ENCODE assay signal across 9 cellular contexts in genomic region chr2:71299507-71299906, GRCh38. TPM values are rescaled to one million over a fixed set of nuclear protein-coding genes. Genes with fewer than 3 reads are reported as not detected.
DNase-seq lines count a peak whose midpoint lies in the region; ATAC-seq, FAIRE-seq and TF ChIP-seq lines count a peak whose summit lies in the region.
"Had no signal": no experiment of that assay in that cellular context is flagged by ENCODE, and none has a peak within 500 bp of the region (broad histone marks: within the 10 kb centered on the region; RNA-seq: fewer than 3 reads in every experiment).

No MANE protein-coding gene starts in this region.

- H3K27ac ChIP-seq in osteoblast (ENCODE audit: low read depth, low read length): no peak overlapping the region
- H3K27ac ChIP-seq: epithelial cell of prostate had no signal

- peak overlapping the region; percentile 2 for H2AFZ ChIP-seq in osteoblast (ENCODE audit: low read length)

- H3K27me3 ChIP-seq in osteoblast (ENCODE audit: insufficient read depth, low read length): no peaks in the 10 kb centered on the region

- no peaks in the 10 kb centered on the region for H3K9me3 ChIP-seq in osteoblast (ENCODE audit: low read depth, low read length)

- peak; percentile 66 for TF ChIP-seq CTCF in osteoblast (IDR thresholded peaks at IDR 0.05; ENCODE audit: extremely low read depth, low read depth, low read length)

- no peaks in the 10 kb centered on the region for H4K20me1 ChIP-seq in osteoblast (ENCODE audit: insufficient read depth, low read length)

- ATAC-seq in HG03175 (IDR thresholded peaks at IDR 0.05; ENCODE audit: unreplicated experiment): no peak

- peak; percentile 78 for FAIRE-seq in endometrium (lab: Jason Lieb, UNC)

- peak; percentile 33 for DNase-seq in A172 (ENCODE audit: low spot score)
- DNase-seq in ELF-1 (ENCODE audit: low read depth, low spot score): peak; percentile 11
- peak; percentile 54 for DNase-seq in NCI-H82 (lab: John Stamatoyannopoulos, UW)
- DNase-seq in osteoblast (ENCODE audit: insufficient read length, low spot score, missing footprints): no peak
- DNase-seq in UCSD-AML1 (lab: John Stamatoyannopoulos, UW; ENCODE audit: unreplicated experiment): no peak
- DNase-seq in stimulated activated CD4-positive, alpha-beta T cell treated with anti-CD3 and anti-CD28 coated beads, Interleukin-12 subunit alpha, Interleukin-12 subunit beta, amount 100 ng/mL, for 4 hours: no peak

- H3K4me2 ChIP-seq in osteoblast (ENCODE audit: insufficient read depth, low read length): no peak overlapping the region

- H3K79me2 ChIP-seq in osteoblast (ENCODE audit: insufficient read depth, low read length): no peaks in the 10 kb centered on the region

- H3K4me3 ChIP-seq in osteoblast (ENCODE audit: insufficient read depth, low read length): no peak overlapping the region

- no peaks in the 10 kb centered on the region for H3K36me3 ChIP-seq in osteoblast (ENCODE audit: insufficient read depth, low read length)

- H3K4me1 ChIP-seq in osteoblast (ENCODE audit: insufficient read depth, low read length): no peaks in the 10 kb centered on the region

RNA-seq across cellular contexts. Expression of gene ZNF638, which starts 32.1 kb away (rescaled TPM):
- 72.5 and 118 TPM in 2 replicates for total RNA-seq in A172 (2014; rRNA removed; shearing (Covaris generic))
- total RNA-seq in osteoblast: 148 and 152 TPM in 2 replicates

Comparison
In these comparisons a context has a peak if more than half of its experiments do, and no peak if none do; other contexts are left out.
1. DNase-seq: peak in A172 (single experiment), ELF-1 (single experiment) and NCI-H82 (single experiment); none in osteoblast (single experiment), UCSD-AML1 (single experiment) and stimulated activated CD4-positive, alpha-beta T cell treated with anti-CD3 and anti-CD28 coated beads, Interleukin-12 subunit alpha, Interleukin-12 subunit beta, amount 100 ng/mL, for 4 hours (single experiment).